21 cellular contexts compared by ENCODE assay signal in genomic region chr6:31792090-31792374, GRCh38. TPM values are rescaled to one million over a fixed set of nuclear protein-coding genes. Genes with fewer than 3 reads are reported as not detected.
DNase-seq lines count a peak whose midpoint lies in the region; ATAC-seq and TF ChIP-seq lines count a peak whose summit lies in the region.
"Had no signal": no experiment of that assay in that cellular context is flagged by ENCODE, and none has a peak within 500 bp of the region (broad histone marks: within the 10 kb centered on the region; RNA-seq: fewer than 3 reads in every experiment).

No MANE protein-coding gene starts in this region.

- H2AFZ ChIP-seq in Loucy (ENCODE audit: low read length), result no peak overlapping the region
- H2AFZ ChIP-seq: GM23338, hepatocyte had no signal

- H3K36me3 Mint-ChIP-seq in CD4-positive, alpha-beta memory T cell, result peaks cover 14 to 30% of the 10 kb centered on the region in 2 donors
- H3K36me3 Mint-ChIP-seq in activated T-helper 17 cell treated with anti-CD3 and anti-CD28 coated beads, Interleukin-2, amount 50 U/mL, for 72 hours (ENCODE audit: low read depth), result peaks cover 61% of the 10 kb centered on the region
- H3K36me3 Mint-ChIP-seq in nephron progenitor cell (ENCODE audit: low read depth), result peaks cover 42% of the 10 kb centered on the region
- peaks cover 16% of the 10 kb centered on the region for H3K36me3 Mint-ChIP-seq in effector memory CD8-positive, alpha-beta T cell (ENCODE audit: insufficient read depth)

- no peaks in the 10 kb centered on the region for H3K9me2 ChIP-seq in Loucy (replicated peaks; ENCODE audit: low read depth, low read length)

- no peak overlapping the region for H3K4me3 Mint-ChIP-seq in CD4-positive, alpha-beta memory T cell
- peak overlapping the region; percentile 72 for H3K4me3 Mint-ChIP-seq in activated T-helper 17 cell treated with anti-CD3 and anti-CD28 coated beads, Interleukin-2, amount 50 U/mL, for 72 hours
- no peak overlapping the region for H3K4me3 Mint-ChIP-seq in nephron progenitor cell
- no peak overlapping the region for H3K4me3 Mint-ChIP-seq in effector memory CD8-positive, alpha-beta T cell
- H3K4me3 Mint-ChIP-seq: activated naive CD4-positive, alpha-beta T cell treated with anti-CD3 and anti-CD28 coated beads, Interleukin-2, amount 10 ng/mL, durations not matched to agents 7 days and 5 days; CD14-positive monocyte; GM23338 had no signal

- peak overlapping the region in 4 of 7 donors; percentile 14 to 60 (median 24) for H3K27ac Mint-ChIP-seq in CD4-positive, alpha-beta memory T cell
- peak overlapping the region; percentile 29 for H3K27ac Mint-ChIP-seq in activated T-helper 17 cell treated with anti-CD3 and anti-CD28 coated beads, Interleukin-2, amount 50 U/mL, for 72 hours
- peak overlapping the region; percentile 33 for H3K27ac Mint-ChIP-seq in nephron progenitor cell
- peak overlapping the region in 1 of 2 donors; percentile 49 for H3K27ac Mint-ChIP-seq in effector memory CD8-positive, alpha-beta T cell
- H3K27ac Mint-ChIP-seq: activated T-cell treated with anti-CD3 and anti-CD28 coated beads, Interleukin-2, amount 50 U/mL, for 72 hours had no signal

- H3F3A ChIP-seq in Loucy (ENCODE audit: low read depth), result peaks cover 4% of the 10 kb centered on the region; the same call in 1 of the 2 replicates

- POLR2A ChIA-PET in CD4-positive, alpha-beta memory T cell (lab: Charles Lee; ENCODE audit: partially characterized antibody), result interaction anchor here (1.2 kb wide), 1 partner anchor 14 kb away, joined by 4 read pairs; the partner anchor contains the start of gene VWA7

- TF ChIP-seq CTCF in Loucy (conservative IDR thresholded peaks at IDR 0.05; ENCODE audit: low read length) (no peak), nephron progenitor cell (IDR thresholded peaks at IDR 0.05) (no peak)

- no peaks in the 10 kb centered on the region for H3K27me3 ChIP-seq in CD4-positive, alpha-beta memory T cell (ENCODE audit: insufficient read depth, low read length)
- H3K27me3 ChIP-seq in Loucy (ENCODE audit: insufficient read depth, low read length, poor library complexity, severe bottlenecking), result peaks cover 7% of the 10 kb centered on the region
- H3K27me3 ChIP-seq: cardiac muscle cell, hepatocyte, right lobe of liver had no signal

- no peaks in the 10 kb centered on the region for H3K27me3 Mint-ChIP-seq in CD4-positive, alpha-beta memory T cell
- no peaks in the 10 kb centered on the region for H3K27me3 Mint-ChIP-seq in activated T-helper 17 cell treated with anti-CD3 and anti-CD28 coated beads, Interleukin-2, amount 50 U/mL, for 72 hours
- H3K27me3 Mint-ChIP-seq in nephron progenitor cell (ENCODE audit: low read depth, poor library complexity), result no peaks in the 10 kb centered on the region
- no peaks in the 10 kb centered on the region for H3K27me3 Mint-ChIP-seq in effector memory CD8-positive, alpha-beta T cell
- H3K27me3 Mint-ChIP-seq: activated naive CD4-positive, alpha-beta T cell treated with anti-CD3 and anti-CD28 coated beads, Interleukin-2, amount 10 ng/mL, durations not matched to agents 7 days and 5 days; stimulated activated naive B cell treated with anti-CD40 and anti-IgM and Interleukin-4, amounts not matched to agents 10 μg/mL and 1 μg/mL and 100 μg/mL, for 72 hours had no signal

- peaks cover 18 to 53% (median 28%) of the 10 kb centered on the region in 4 donors for H3K4me1 Mint-ChIP-seq in CD4-positive, alpha-beta memory T cell
- H3K4me1 Mint-ChIP-seq in activated T-helper 17 cell treated with anti-CD3 and anti-CD28 coated beads, Interleukin-2, amount 50 U/mL, for 72 hours, result peaks cover 27% of the 10 kb centered on the region
- peaks cover 48% of the 10 kb centered on the region for H3K4me1 Mint-ChIP-seq in nephron progenitor cell
- peaks cover 21 to 29% of the 10 kb centered on the region in 2 donors for H3K4me1 Mint-ChIP-seq in effector memory CD8-positive, alpha-beta T cell (ENCODE audit: low read depth in 2 of 2)

- peaks cover 42% of the 10 kb centered on the region for H3K79me2 ChIP-seq in Loucy (ENCODE audit: insufficient read depth, low read length)

- ATAC-seq in activated T-helper 17 cell treated with anti-CD3 and anti-CD28 coated beads, Interleukin-2, amount 50 U/mL, for 72 hours (replicated peaks), result no peak
- ATAC-seq in effector memory CD8-positive, alpha-beta T cell (replicated peaks), result no peak
- ATAC-seq: activated T-cell treated with anti-CD3 and anti-CD28 coated beads, Interleukin-2, amount 50 U/mL, for 72 hours; left cardiac atrium; right lobe of liver; stimulated activated naive B cell treated with anti-CD40 and anti-IgM and Interleukin-4, amounts not matched to agents 10 μg/mL and 1 μg/mL and 100 μg/mL, for 72 hours had no signal

- intact Hi-C loops in CD4-positive, alpha-beta memory T cell (cut with micrococcal nuclease), result no loop called here

- H3K4me1 ChIP-seq in CD4-positive, alpha-beta memory T cell (ENCODE audit: insufficient read depth, low read length), result peaks cover 38% of the 10 kb centered on the region
- H3K4me1 ChIP-seq in Loucy (ENCODE audit: insufficient read depth, low read length, poor library complexity, severe bottlenecking), result peaks cover 34% of the 10 kb centered on the region

- H3K4me2 ChIP-seq in Loucy (ENCODE audit: low read depth, low read length, poor library complexity, severe bottlenecking), result peak overlapping the region; percentile 11
- H3K4me2 ChIP-seq: GM23338, hepatocyte had no signal

- H3K9me3 ChIP-seq in CD4-positive, alpha-beta memory T cell (ENCODE audit: control insufficient read depth in 1 of 2, low read length in 2 of 2), result no peaks in the 10 kb centered on the region
- no peaks in the 10 kb centered on the region for H3K9me3 ChIP-seq in Loucy (ENCODE audit: insufficient read depth, low read depth, low read length)
- H3K9me3 ChIP-seq: right lobe of liver had no signal

- H3K4me3 ChIP-seq in CD4-positive, alpha-beta memory T cell (ENCODE audit: low read length in 2 of 2), result no peak overlapping the region
- H3K4me3 ChIP-seq in Loucy (ENCODE audit: low read length, poor library complexity, severe bottlenecking), result peak overlapping the region; percentile 100
- H3K4me3 ChIP-seq: cardiac muscle cell, GM23338, hepatocyte, right lobe of liver had no signal

- DNase-seq in CD4-positive, alpha-beta memory T cell, result no peak
- DNase-seq in nephron progenitor cell (no peak), NCI-H2107 treated with DMSO at 0.1 percent for 48 hours (lab: John Stamatoyannopoulos, UW; ENCODE audit: unreplicated experiment) (no peak), NCI-H1417 (lab: John Stamatoyannopoulos, UW) (no peak)
- DNase-seq in effector memory CD8-positive, alpha-beta T cell, result no peak
- DNase-seq: cortex of kidney; left cardiac atrium; NCI-H1092 treated with DMSO at 0.1 percent for 48 hours; NCI-H2029; stimulated activated CD4-positive, alpha-beta T cell treated with anti-CD3 and anti-CD28 coated beads, Interleukin-12 subunit alpha, Interleukin-12 subunit beta, amount 100 ng/mL, for 4 hours; stimulated activated naive B cell treated with anti-CD40 and anti-IgM and Interleukin-4, amounts not matched to agents 10 μg/mL and 1 μg/mL and 100 μg/mL, for 72 hours had no signal

- H3K27ac ChIP-seq in CD4-positive, alpha-beta memory T cell (ENCODE audit: low read depth, low read length), result no peak overlapping the region
- H3K27ac ChIP-seq: cardiac muscle cell, hepatocyte, right lobe of liver had no signal

- peaks cover 19% of the 10 kb centered on the region for H4K20me1 ChIP-seq in Loucy (ENCODE audit: insufficient read depth, low read length, poor library complexity, severe bottlenecking)

- H3K9ac ChIP-seq in Loucy (ENCODE audit: low read depth, low read length, poor library complexity, severe bottlenecking), result peak overlapping the region; percentile 96

- no peaks in the 10 kb centered on the region for H3K9me3 Mint-ChIP-seq in CD4-positive, alpha-beta memory T cell
- no peaks in the 10 kb centered on the region for H3K9me3 Mint-ChIP-seq in activated T-helper 17 cell treated with anti-CD3 and anti-CD28 coated beads, Interleukin-2, amount 50 U/mL, for 72 hours
- H3K9me3 Mint-ChIP-seq in nephron progenitor cell, result no peaks in the 10 kb centered on the region
- H3K9me3 Mint-ChIP-seq in effector memory CD8-positive, alpha-beta T cell, result no peaks in the 10 kb centered on the region
- H3K9me3 Mint-ChIP-seq: activated naive CD4-positive, alpha-beta T cell treated with anti-CD3 and anti-CD28 coated beads, Interleukin-2, amount 10 ng/mL, durations not matched to agents 7 days and 5 days; activated T-cell treated with anti-CD3 and anti-CD28 coated beads, Interleukin-2, amount 50 U/mL, for 72 hours; CD14-positive monocyte; GM23338; stimulated activated naive B cell treated with anti-CD40 and anti-IgM and Interleukin-4, amounts not matched to agents 10 μg/mL and 1 μg/mL and 100 μg/mL, for 72 hours had no signal

- CTCF ChIA-PET in CD4-positive, alpha-beta memory T cell (lab: Charles Lee; ENCODE audit: partially characterized antibody), result interaction anchor here (0.7 to 3.4 kb wide), 6 partner anchors 14 to 65 kb away, joined by 3 to 11 read pairs (median 4); partner anchors contain the start of genes DDAH2 and LSM2

- peaks cover 6% of the 10 kb centered on the region for H3K36me3 ChIP-seq in CD4-positive, alpha-beta memory T cell (ENCODE audit: insufficient read depth, low read length)
- peaks cover 8% of the 10 kb centered on the region for H3K36me3 ChIP-seq in Loucy (ENCODE audit: insufficient read depth, low read length)

RNA-seq across cellular contexts. Expression of gene VARS1, which starts 3.5 kb away (rescaled TPM):
- total RNA-seq in CD4-positive, alpha-beta memory T cell, result 10 to 100 TPM; 39.6 to 46.8 TPM
- polyA plus RNA-seq in CD4-positive, alpha-beta memory T cell, result 10 to 100 TPM; 43.4 to 45.9 TPM
- 100 to 1,000 TPM in 1 of 2 donors, 10 to 100 TPM in 1; 75.3 to 134 TPM for total RNA-seq in activated T-helper 17 cell treated with anti-CD3 and anti-CD28 coated beads, Interleukin-2, amount 50 U/mL, for 72 hours

RNA-seq across cellular contexts. Expression of gene LSM2, which starts 14.7 kb away (rescaled TPM):
- 10 to 100 TPM; 30.0 to 34.6 TPM for total RNA-seq in CD4-positive, alpha-beta memory T cell
- polyA plus RNA-seq in CD4-positive, alpha-beta memory T cell, result 10 to 100 TPM; 67.4 to 80.4 TPM
- 100 to 1,000 TPM in 1 of 2 donors, 10 to 100 TPM in 1; 92.5 to 139 TPM for total RNA-seq in activated T-helper 17 cell treated with anti-CD3 and anti-CD28 coated beads, Interleukin-2, amount 50 U/mL, for 72 hours

RNA-seq across cellular contexts. Expression of gene VWA7, which starts 14.9 kb away (rescaled TPM):
- total RNA-seq in CD4-positive, alpha-beta memory T cell, result 1 to 10 TPM; 1.0 to 1.7 TPM
- polyA plus RNA-seq in CD4-positive, alpha-beta memory T cell, result 1 to 10 TPM in 1 of 2 donors, under 1 TPM in 1; 1.00 to 2.5 TPM
- 1 to 10 TPM; 2.9 to 4.2 TPM for total RNA-seq in activated T-helper 17 cell treated with anti-CD3 and anti-CD28 coated beads, Interleukin-2, amount 50 U/mL, for 72 hours
- total RNA-seq: LHCN-M2 had no signal
- polyA plus RNA-seq: CD14-positive monocyte had no signal

RNA-seq across cellular contexts. Expression of gene HSPA1L, which starts 23.1 kb away (rescaled TPM):
- 1 to 10 TPM; 8.2 to 8.3 TPM for total RNA-seq in CD4-positive, alpha-beta memory T cell
- polyA plus RNA-seq in CD4-positive, alpha-beta memory T cell, result 1 to 10 TPM; 1.1 to 4.4 TPM
- 1 to 10 TPM; 2.7 to 2.9 TPM for total RNA-seq in activated T-helper 17 cell treated with anti-CD3 and anti-CD28 coated beads, Interleukin-2, amount 50 U/mL, for 72 hours

RNA-seq across cellular contexts. Expression of gene HSPA1A, which starts 23.3 kb away (rescaled TPM):
- total RNA-seq in CD4-positive, alpha-beta memory T cell, result 10 to 100 TPM; 69.9 to 71.5 TPM
- polyA plus RNA-seq in CD4-positive, alpha-beta memory T cell, result 10 to 100 TPM; 14.6 to 71.9 TPM
- total RNA-seq in activated T-helper 17 cell treated with anti-CD3 and anti-CD28 coated beads, Interleukin-2, amount 50 U/mL, for 72 hours, result 100 to 1,000 TPM; 124 to 189 TPM
